ENCODE assay signal across 2 cellular contexts in genomic region chr2:235087812-235088607, GRCh38.
TF ChIP-seq lines count a peak whose summit lies in the region.

No MANE protein-coding gene starts in this region.

TF ChIP-seq in SK-N-SH, 30 proteins besides CTCF, POLR2A, EP300 and RAD21 (continued from another document):
- TF ChIP-seq REST (IDR thresholded peaks at IDR 0.05; ENCODE audit: low read depth, low read length) (no peak), RCOR1 (IDR thresholded peaks at IDR 0.05; ENCODE audit: low read length) (no peak), ZBTB33 (IDR thresholded peaks at IDR 0.05; ENCODE audit: borderline replicate concordance, low read depth) (no peak), FOSL2 (IDR thresholded peaks at IDR 0.05; ENCODE audit: borderline replicate concordance, low read depth) (no peak), POLR2AphosphoS5 (IDR thresholded peaks at IDR 0.05; ENCODE audit: low read depth, low read length) (no peak), NRF1 (IDR thresholded peaks at IDR 0.05; ENCODE audit: low read depth, low read length) (no peak), RXRA (IDR thresholded peaks at IDR 0.05; ENCODE audit: borderline replicate concordance, low read depth) (no peak), SMC3 (IDR thresholded peaks at IDR 0.05; ENCODE audit: low read depth, low read length) (no peak), MEF2A (IDR thresholded peaks at IDR 0.05; ENCODE audit: borderline replicate concordance, low read depth) (no peak)
TF ChIP-seq in SK-N-SH: peak in this region for 0.

TF ChIP-seq in SK-N-SH treated with all-trans-retinoic acid at 6 μM for 48 hours, 23 proteins besides CTCF, POLR2A, EP300 and RAD21 (continued from another document):
- TF ChIP-seq ZC3H10 (CRISPR knock-in tag; IDR thresholded peaks at IDR 0.05): no peak
